In the genomic region with DNA sequence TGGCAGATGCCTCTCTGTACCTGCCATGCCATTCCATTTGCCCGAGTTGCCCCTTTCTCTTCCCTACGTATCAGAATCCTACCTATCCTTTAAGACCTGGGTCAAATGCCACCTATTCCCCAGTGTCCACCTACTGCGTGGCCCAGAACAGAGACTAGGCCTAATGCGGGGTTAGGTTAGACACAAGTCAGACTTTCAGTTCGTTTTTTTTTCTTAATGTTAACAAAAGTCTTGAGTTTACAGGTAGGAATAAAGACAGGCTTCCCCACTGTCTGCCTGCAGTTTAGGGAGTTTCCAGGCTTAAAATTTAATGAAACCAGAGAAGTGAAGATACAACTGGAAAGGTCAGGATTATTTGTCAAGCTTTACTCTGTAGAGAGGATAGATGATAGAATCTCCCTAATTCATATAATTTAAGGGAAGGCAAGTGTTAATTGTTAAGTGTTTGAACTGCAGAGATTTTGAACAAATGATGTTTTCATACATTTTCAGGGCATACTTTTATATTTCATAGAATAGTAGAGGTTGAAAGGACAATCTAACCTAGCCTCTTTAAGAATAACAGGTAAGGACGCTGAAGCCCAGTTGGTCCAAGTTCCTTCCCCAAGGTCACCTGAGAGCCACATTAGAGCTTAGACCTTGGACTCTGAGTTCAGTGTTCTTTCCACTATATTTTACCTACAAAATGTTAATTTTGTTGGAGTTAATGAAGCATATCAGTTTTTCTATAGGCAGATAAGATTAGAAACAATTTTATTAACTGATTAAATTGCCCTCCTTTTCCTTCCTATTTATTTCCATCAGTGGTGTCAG, we compare ENCODE assay signal across 16 cellular contexts. TPM values are rescaled to one million over a fixed set of nuclear protein-coding genes. Genes with fewer than 3 reads are reported as not detected.
DNase-seq lines count a peak whose midpoint lies in the region; ATAC-seq and TF ChIP-seq lines count a peak whose summit lies in the region.
"Had no signal": no experiment of that assay in that cellular context is flagged by ENCODE, and none has a peak within 500 bp of the region (broad histone marks: within the 10 kb centered on the region; RNA-seq: fewer than 3 reads in every experiment).

No MANE protein-coding gene starts in this region.

- H4K8ac ChIP-seq in H9 (replicated peaks; ENCODE audit: insufficient read length, low read depth, low read length), result no peak overlapping the region

- H2BK120ac ChIP-seq in H9 (ENCODE audit: low read depth, low read length, poor library complexity, severe bottlenecking), result no peak overlapping the region

- no peak overlapping the region for H2AFZ ChIP-seq in H9 (ENCODE audit: low read length)

- no peak overlapping the region for H4K91ac ChIP-seq in H9 (ENCODE audit: insufficient read length, low read depth, low read length)

- H3K9me3 Mint-ChIP-seq in H9, result peaks cover 9 to 11% of the 10 kb centered on the region in 2 experiments; a peak in 4 of 5 replicates
- H3K9me3 Mint-ChIP-seq in dendritic cell treated with granulocyte-macrophage colony-stimulating factor and Interleukin-4, amounts not matched to agents 40 ng/mL and 50 ng/mL, for 4 days, result no peaks in the 10 kb centered on the region
- peaks cover 0 to 1% of the 10 kb centered on the region in 2 donors for H3K9me3 Mint-ChIP-seq in stimulated activated naive B cell treated with anti-CD40 and anti-IgM and Interleukin-4, amounts not matched to agents 10 μg/mL and 1 μg/mL and 100 μg/mL, for 72 hours
- H3K9me3 Mint-ChIP-seq: CD8-positive, alpha-beta T cell; IgD-negative memory B cell had no signal

- no peaks in the 10 kb centered on the region for H3K23me2 ChIP-seq in H9 (ENCODE audit: insufficient read length, low read depth, low read length, poor library complexity, severe bottlenecking)

- intact Hi-C loops in dendritic cell treated with granulocyte-macrophage colony-stimulating factor and Interleukin-4, amounts not matched to agents 40 ng/mL and 50 ng/mL, for 4 days (cut with micrococcal nuclease), result no loop called here

- H3K56ac ChIP-seq in H9 (ENCODE audit: insufficient read length, low read depth, low read length), result no peak overlapping the region

- H3K23ac ChIP-seq in H9 (ENCODE audit: insufficient read length, low read depth, low read length), result no peak overlapping the region

- H3K27ac ChIP-seq in H9 (ENCODE audit: insufficient read length, low read depth, low read length) (no peak overlapping the region), neutrophil (peak overlapping the region; percentile 58)
- H3K27ac ChIP-seq: C4-2B had no signal

- peak overlapping the region in 2 of 3 experiments; percentile 28 to 79; a peak in 2 of 7 replicates for H3K27ac Mint-ChIP-seq in H9
- peak overlapping the region; percentile 8 for H3K27ac Mint-ChIP-seq in dendritic cell treated with granulocyte-macrophage colony-stimulating factor and Interleukin-4, amounts not matched to agents 40 ng/mL and 50 ng/mL, for 4 days
- no peak overlapping the region for H3K27ac Mint-ChIP-seq in stimulated activated naive B cell treated with anti-CD40 and anti-IgM and Interleukin-4, amounts not matched to agents 10 μg/mL and 1 μg/mL and 100 μg/mL, for 72 hours
- H3K27ac Mint-ChIP-seq: CD8-positive, alpha-beta T cell; IgD-negative memory B cell had no signal

- no peak overlapping the region for H2BK15ac ChIP-seq in H9 (ENCODE audit: low read depth, low read length)

- H3K4ac ChIP-seq in H9 (ENCODE audit: low read depth, low read length), result no peak overlapping the region

- H3K4me2 ChIP-seq in H9 (ENCODE audit: insufficient read depth, insufficient read length, low read length), result no peak overlapping the region

- no peak overlapping the region for H4K5ac ChIP-seq in H9 (ENCODE audit: insufficient read length, low read depth, low read length)

- ATAC-seq in stimulated activated naive B cell treated with anti-CD40 and anti-IgM and Interleukin-4, amounts not matched to agents 10 μg/mL and 1 μg/mL and 100 μg/mL, for 72 hours (replicated peaks), result peak; percentile 53 to 68
- no peak for ATAC-seq in HG03432 (IDR thresholded peaks at IDR 0.05; ENCODE audit: unreplicated experiment)
- ATAC-seq: CD8-positive, alpha-beta T cell; HCT116 had no signal

- H2BK12ac ChIP-seq in H9 (ENCODE audit: insufficient read length, low read depth, low read length), result no peak overlapping the region

- WGBS in H9 (ENCODE audit: extremely low coverage, insufficient read length, low lambda C conversion rate), result no CpG with 5 or more reads among the region's 6 CpGs

- H4K20me1 ChIP-seq in H9 (ENCODE audit: control insufficient read depth, insufficient read depth, insufficient read length), result no peaks in the 10 kb centered on the region

- TF ChIP-seq CTCF in H9 (conservative IDR thresholded peaks at IDR 0.05), result no peak
- TF ChIP-seq CTCF in neutrophil (IDR thresholded peaks at IDR 0.05), result no peak

- no peak overlapping the region for H3K14ac ChIP-seq in H9 (ENCODE audit: insufficient read depth, low read length)

- no peak overlapping the region for H3T11ph ChIP-seq in H9 (ENCODE audit: low read length)

- H3K4me3 Mint-ChIP-seq in H9, result no peak overlapping the region
- H3K4me3 Mint-ChIP-seq in dendritic cell treated with granulocyte-macrophage colony-stimulating factor and Interleukin-4, amounts not matched to agents 40 ng/mL and 50 ng/mL, for 4 days, result no peak overlapping the region
- H3K4me3 Mint-ChIP-seq in stimulated activated naive B cell treated with anti-CD40 and anti-IgM and Interleukin-4, amounts not matched to agents 10 μg/mL and 1 μg/mL and 100 μg/mL, for 72 hours, result no peak overlapping the region
- H3K4me3 Mint-ChIP-seq: CD8-positive, alpha-beta T cell; IgD-negative memory B cell had no signal

- H2AK5ac ChIP-seq in H9 (ENCODE audit: insufficient read length, low read length), result no peak overlapping the region

- H2BK20ac ChIP-seq in H9 (ENCODE audit: low read depth, low read length, poor library complexity, severe bottlenecking), result no peak overlapping the region

- H3K4me1 Mint-ChIP-seq in H9, result peaks cover 12 to 16% of the 10 kb centered on the region in 2 experiments
- H3K4me1 Mint-ChIP-seq in dendritic cell treated with granulocyte-macrophage colony-stimulating factor and Interleukin-4, amounts not matched to agents 40 ng/mL and 50 ng/mL, for 4 days (ENCODE audit: low read depth), result peaks cover 6% of the 10 kb centered on the region
- H3K4me1 Mint-ChIP-seq in stimulated activated naive B cell treated with anti-CD40 and anti-IgM and Interleukin-4, amounts not matched to agents 10 μg/mL and 1 μg/mL and 100 μg/mL, for 72 hours, result peaks cover 4 to 7% of the 10 kb centered on the region in 2 donors
- H3K4me1 Mint-ChIP-seq: IgD-negative memory B cell had no signal

- H3K9me3 ChIP-seq in H9 (ENCODE audit: control insufficient read depth, low read depth, low read length), result no peaks in the 10 kb centered on the region
- no peaks in the 10 kb centered on the region for H3K9me3 ChIP-seq in neutrophil
- H3K9me3 ChIP-seq: BE2C had no signal

- H3K79me2 ChIP-seq in H9 (ENCODE audit: insufficient read depth, low read length), result no peaks in the 10 kb centered on the region

- H3K79me1 ChIP-seq in H9 (ENCODE audit: insufficient read depth, low read depth, low read length, poor library complexity, severe bottlenecking), result no peaks in the 10 kb centered on the region

- no peak overlapping the region for H2BK5ac ChIP-seq in H9 (ENCODE audit: insufficient read length, low read length)

- H3K4me1 ChIP-seq in H9 (ENCODE audit: insufficient read depth, low read length), result no peaks in the 10 kb centered on the region
- no peaks in the 10 kb centered on the region for H3K4me1 ChIP-seq in neutrophil (ENCODE audit: control insufficient read depth in 1 of 2, insufficient read depth in 1 of 2, low read depth in 1 of 2, low read length in 1 of 2)

- DNase-seq in H9 (no peak), NCI-H510A treated with DMSO at 0.1 percent for 48 hours (lab: John Stamatoyannopoulos, UW) (no peak), NCI-H510A (lab: John Stamatoyannopoulos, UW) (no peak)
- DNase-seq in stimulated activated naive B cell treated with anti-CD40 and anti-IgM and Interleukin-4, amounts not matched to agents 10 μg/mL and 1 μg/mL and 100 μg/mL, for 72 hours, result no peak
- DNase-seq: BE2C; CD8-positive, alpha-beta T cell; COR-L47; DMS153; DMS79 treated with DMSO at 0.1 percent for 48 hours; EL had no signal

- H3K9ac ChIP-seq in H9 (ENCODE audit: extremely low read depth, insufficient read length, low read length), result no peak overlapping the region

- peaks cover 9% of the 10 kb centered on the region for H3K36me3 ChIP-seq in neutrophil
- H3K36me3 ChIP-seq: BE2C had no signal

- H3K27me3 ChIP-seq in H9 (ENCODE audit: insufficient read depth, low read length), result no peaks in the 10 kb centered on the region
- H3K27me3 ChIP-seq in neutrophil, result no peaks in the 10 kb centered on the region
- H3K27me3 ChIP-seq: BE2C had no signal

- peaks cover 5 to 8% (median 7%) of the 10 kb centered on the region in 3 experiments; a peak in 5 of 7 replicates for H3K36me3 Mint-ChIP-seq in H9 (ENCODE audit: insufficient read depth in 1 of 3, low read depth in 3 of 3)
- peaks cover 6% of the 10 kb centered on the region for H3K36me3 Mint-ChIP-seq in dendritic cell treated with granulocyte-macrophage colony-stimulating factor and Interleukin-4, amounts not matched to agents 40 ng/mL and 50 ng/mL, for 4 days (ENCODE audit: low read depth)
- H3K36me3 Mint-ChIP-seq in stimulated activated naive B cell treated with anti-CD40 and anti-IgM and Interleukin-4, amounts not matched to agents 10 μg/mL and 1 μg/mL and 100 μg/mL, for 72 hours, result peaks cover 0 to 3% of the 10 kb centered on the region in 2 donors
- H3K36me3 Mint-ChIP-seq: CD8-positive, alpha-beta T cell had no signal

- no peaks in the 10 kb centered on the region for H3K27me3 Mint-ChIP-seq in H9 (ENCODE audit: low read depth)
- no peaks in the 10 kb centered on the region for H3K27me3 Mint-ChIP-seq in dendritic cell treated with granulocyte-macrophage colony-stimulating factor and Interleukin-4, amounts not matched to agents 40 ng/mL and 50 ng/mL, for 4 days
- no peaks in the 10 kb centered on the region for H3K27me3 Mint-ChIP-seq in stimulated activated naive B cell treated with anti-CD40 and anti-IgM and Interleukin-4, amounts not matched to agents 10 μg/mL and 1 μg/mL and 100 μg/mL, for 72 hours
- H3K27me3 Mint-ChIP-seq: IgD-negative memory B cell had no signal

- H3K18ac ChIP-seq in H9 (ENCODE audit: insufficient read length, low read depth, low read length), result no peak overlapping the region

- H3K4me3 ChIP-seq in neutrophil (ENCODE audit: low read depth in 1 of 2, low read length in 1 of 2), result no peak overlapping the region

RNA-seq across cellular contexts. Expression of a gene that starts 35.8 kb away (rescaled TPM):
- 4.8 and 5.2 TPM in 2 replicates for total RNA-seq in H9 (2021)
